28 cellular contexts compared by ENCODE assay signal in the genomic region with DNA sequence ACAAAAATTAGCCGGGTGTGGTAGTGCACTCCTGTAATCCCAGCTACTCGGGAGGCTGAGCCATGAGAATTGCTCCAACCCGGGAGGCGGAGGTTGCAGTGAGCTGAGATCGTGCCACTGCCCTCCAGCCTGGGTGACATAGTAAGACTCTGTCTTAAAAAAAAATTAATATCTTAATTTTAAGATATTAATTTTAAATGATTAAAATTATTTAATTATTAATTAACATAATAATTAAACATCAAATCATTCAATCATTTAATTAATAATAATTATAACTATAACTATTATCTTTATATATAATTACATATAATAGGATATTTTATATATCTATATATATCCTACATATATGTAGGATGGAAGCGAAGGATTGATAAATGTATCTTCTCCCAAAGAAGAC. TPM values are rescaled to one million over a fixed set of nuclear protein-coding genes. Genes with fewer than 3 reads are reported as not detected.
"Had no signal": no experiment of that assay in that cellular context is flagged by ENCODE, and none has a peak within 500 bp of the region (broad histone marks: within the 10 kb centered on the region; RNA-seq: fewer than 3 reads in every experiment).

No MANE protein-coding gene starts in this region.

- H3K36me3 ChIP-seq: brain microvascular endothelial cell, colonic mucosa, esophagus squamous epithelium, heart left ventricle had no signal

- H3K4me3 ChIP-seq: colonic mucosa, esophagus squamous epithelium, heart left ventricle had no signal

- DNase-seq: activated B cell treated with CpG ODN at 0.5 μM for 24 hours; activated CD4-positive, alpha-beta T cell treated with anti-CD3 and anti-CD28 coated beads for 48 hours; activated CD4-positive, alpha-beta T cell treated with anti-CD3 and anti-CD28 coated beads, Interleukin-2, amount 50 U/mL, for 1 hour; activated CD4-positive, alpha-beta T cell treated with anti-CD3 and anti-CD28 coated beads, Interleukin-2, amount 50 U/mL, for 48 hours; activated CD8-positive, alpha-beta memory T cell treated with anti-CD3 and anti-CD28 coated beads for 24 hours; activated CD8-positive, alpha-beta T cell treated with anti-CD3 and anti-CD28 coated beads for 36 hours; activated gamma-delta T cell treated with Interleukin-2 at 50 U/mL for 16 hours; activated naive CD4-positive, alpha-beta T cell treated with anti-CD3 and anti-CD28 coated beads, Interleukin-2, amount 50 U/mL, for 16 hours; activated naive CD4-positive, alpha-beta T cell treated with Interleukin-2 at 50 U/mL for 16 hours; activated T-cell treated with anti-CD3 and anti-CD28 coated beads, Interleukin-2, amount 50 U/mL, for 48 hours; amniotic stem cell; anterior cingulate cortex; brain microvascular endothelial cell; caudate nucleus; colonic mucosa; effector CD8-positive, alpha-beta T cell; esophagus squamous epithelium; foreskin melanocyte; glutamatergic neuron; heart left ventricle; T-helper 2 cell had no signal

- H3K4me1 ChIP-seq: colonic mucosa, esophagus squamous epithelium had no signal

- ATAC-seq: activated CD4-positive, CD25-positive, alpha-beta regulatory T cell treated with anti-CD3 and anti-CD28 coated beads, Interleukin-2, amount 50 U/mL, for 24 hours; activated CD8-positive, alpha-beta T cell treated with anti-CD3 and anti-CD28 coated beads for 36 hours; heart left ventricle had no signal

- FAIRE-seq: astrocyte, bronchial epithelial cell, endometrium, endothelial cell of umbilical vein had no signal

- H3K9me3 ChIP-seq: colonic mucosa had no signal

- H3K27ac ChIP-seq: brain microvascular endothelial cell, colonic mucosa, epithelial cell of prostate, esophagus squamous epithelium, heart left ventricle, VCaP had no signal

RNA-seq across cellular contexts. Expression of gene HKDC1, which starts 56.4 kb away (rescaled TPM):
- total RNA-seq: activated B cell treated with CpG ODN at 0.5 μM for 24 hours, endothelial cell of umbilical vein had no signal
- polyA plus RNA-seq: endothelial cell of umbilical vein had no signal
